ENCODE assay signal across 37 cellular contexts in genomic region chr9:132965478-132965877, GRCh38. TPM values are rescaled to one million over a fixed set of nuclear protein-coding genes. Genes with fewer than 3 reads are reported as not detected.
"Had no signal": no experiment of that assay in that cellular context is flagged by ENCODE, and none has a peak within 500 bp of the region (broad histone marks: within the 10 kb centered on the region; RNA-seq: fewer than 3 reads in every experiment).

No MANE protein-coding gene starts in this region.

- ATAC-seq: activated naive CD4-positive, alpha-beta T cell treated with anti-CD3 and anti-CD28 coated beads, Interleukin-2, amount 50 U/mL, for 72 hours; activated naive CD8-positive, alpha-beta T cell treated with anti-CD3 and anti-CD28 coated beads, Interleukin-2, amount 50 U/mL, for 24 hours; activated T-cell treated with anti-CD3 and anti-CD28 coated beads, Interleukin-2, amount 50 U/mL, for 4 hours; activated T-cell treated with anti-CD3 and anti-CD28 coated beads, Interleukin-2, amount 50 U/mL, for 72 hours; activated T-helper 17 cell treated with anti-CD3 and anti-CD28 coated beads, Interleukin-2, amount 50 U/mL, for 72 hours; body of pancreas had no signal

- DNase-seq: activated effector memory CD4-positive, alpha-beta T cell treated with anti-CD3 and anti-CD28 coated beads, Interleukin-2, amount 50 U/mL, for 16 hours; activated effector memory CD4-positive, alpha-beta T cell treated with Interleukin-2 at 50 U/mL for 16 hours; activated gamma-delta T cell; activated gamma-delta T cell treated with Interleukin-2 at 50 U/mL for 16 hours; activated naive CD4-positive, alpha-beta T cell; activated naive CD4-positive, alpha-beta T cell treated with anti-CD3 and anti-CD28 coated beads for 36 hours; activated naive CD4-positive, alpha-beta T cell treated with anti-CD3 and anti-CD28 coated beads, Interleukin-2, amount 10 ng/mL, durations not matched to agents 7 days and 5 days; activated naive CD4-positive, alpha-beta T cell treated with anti-CD3 and anti-CD28 coated beads, Interleukin-2, amount 50 U/mL, for 16 hours; activated naive CD4-positive, alpha-beta T cell treated with Interleukin-2 at 50 U/mL for 16 hours; activated naive CD8-positive, alpha-beta T cell treated with anti-CD3 and anti-CD28 coated beads for 36 hours; activated naive CD8-positive, alpha-beta T cell treated with anti-CD3 and anti-CD28 coated beads, Interleukin-2, amount 10 ng/mL, durations not matched to agents 7 days and 5 days; activated naive CD8-positive, alpha-beta T cell treated with anti-CD3 and anti-CD28 coated beads, Interleukin-2, amount 50 U/mL, for 24 hours; activated T-cell treated with anti-CD3 and anti-CD28 coated beads, Interleukin-2, amount 50 U/mL, for 1 hour; activated T-cell treated with anti-CD3 and anti-CD28 coated beads, Interleukin-2, amount 50 U/mL, for 24 hours; activated T-cell treated with anti-CD3 and anti-CD28 coated beads, Interleukin-2, amount 50 U/mL, for 4 hours; activated T-cell treated with anti-CD3 and anti-CD28 coated beads, Interleukin-2, amount 50 U/mL, for 48 hours; activated T-cell treated with anti-CD3 and anti-CD28 coated beads, Interleukin-2, amount 50 U/mL, for 72 hours; adrenal gland; amniotic stem cell; amygdala; anterior cingulate cortex; aorta; body of pancreas; brain microvascular endothelial cell; caudate nucleus; central memory CD4-positive, alpha-beta T cell; cerebellar nuclear complex had no signal

- H3K4me3 ChIP-seq: adrenal gland, ascending aorta, body of pancreas, breast epithelium, cardiac muscle cell had no signal

- H3K27me3 ChIP-seq: body of pancreas, brain microvascular endothelial cell, breast epithelium had no signal

- H3K36me3 ChIP-seq: adrenal gland, ascending aorta, brain microvascular endothelial cell, breast epithelium, cardiac muscle cell had no signal

- FAIRE-seq: astrocyte, bronchial epithelial cell had no signal

- H3K27ac ChIP-seq: adrenal gland, ascending aorta, body of pancreas, brain microvascular endothelial cell, breast epithelium, cardiac muscle cell had no signal

- H3K9me3 ChIP-seq: adrenal gland, ascending aorta, body of pancreas, breast epithelium had no signal

- H3K4me1 ChIP-seq: adrenal gland, ascending aorta, body of pancreas, breast epithelium had no signal

RNA-seq across cellular contexts. Expression of gene GFI1B, which starts 13.0 kb away (rescaled TPM):
- total RNA-seq: activated naive CD4-positive, alpha-beta T cell treated with anti-CD3 and anti-CD28 coated beads for 36 hours; activated naive CD8-positive, alpha-beta T cell treated with anti-CD3 and anti-CD28 coated beads for 36 hours; activated naive CD8-positive, alpha-beta T cell treated with anti-CD3 and anti-CD28 coated beads, Interleukin-2, amount 10 ng/mL, durations not matched to agents 7 days and 5 days; activated T-helper 1 cell treated with anti-CD3 and anti-CD28 coated beads, Interleukin-12 subunit alpha, Interleukin-12 subunit beta, Interleukin-2, Interleukin-4 antibody, amounts not matched to agents 30 ng/mL and 10 ng/mL and 1 ng/mL, durations not matched to agents 14 hours and 24 hours and 36 hours; activated T-helper 17 cell treated with anti-CD3 and anti-CD28 coated beads, Interleukin-2, amount 50 U/mL, for 72 hours; activated T-helper 2 cell treated with anti-CD3 and anti-CD28 coated beads, Interferon-gamma antibody, Interleukin-2, Interleukin-4, amounts not matched to agents 10 μg/mL and 5 μg/mL and 100 μg/mL, durations not matched to agents 14 hours and 24 hours and 36 hours; aorta; ascending aorta; astrocyte; body of pancreas; breast epithelium; bronchial epithelial cell; chondrocyte had no signal
- polyA plus RNA-seq: aorta, cardiac muscle cell had no signal
